In genomic region chr12:101901782-101902181, GRCh38 we compare ENCODE assay signal across 25 cellular contexts.
"Had no signal": no experiment of that assay in that cellular context is flagged by ENCODE, and none has a peak within 500 bp of the region (broad histone marks: within the 10 kb centered on the region; RNA-seq: fewer than 3 reads in every experiment).

No MANE protein-coding gene starts in this region.

- H3K4me3 Mint-ChIP-seq: memory B cell; naive thymus-derived CD4-positive, alpha-beta T cell; nephron progenitor cell; neural progenitor cell; stimulated activated naive B cell treated with anti-CD40 and anti-IgM and Interleukin-4, amounts not matched to agents 10 μg/mL and 1 μg/mL and 100 μg/mL, for 72 hours had no signal

- H3K27ac Mint-ChIP-seq: naive thymus-derived CD4-positive, alpha-beta T cell; nephron progenitor cell; neural progenitor cell; progenitor cell of endocrine pancreas; stimulated activated naive B cell treated with anti-CD40 and anti-IgM and Interleukin-4, amounts not matched to agents 10 μg/mL and 1 μg/mL and 100 μg/mL, for 72 hours had no signal

- H3K4me3 ChIP-seq: heart right ventricle, hepatocyte, lung, mucosa of descending colon, neural progenitor cell, ovary, right atrium auricular region, right lobe of liver, smooth muscle cell, stomach, testis, thyroid gland, transverse colon, vagina had no signal

- H3K79me2 ChIP-seq: hepatocyte had no signal

- H3K27me3 ChIP-seq: heart right ventricle, hepatocyte, neural progenitor cell, ovary, right atrium auricular region, right lobe of liver, stomach, testis, thyroid gland, transverse colon, vagina had no signal

- H3K9me3 Mint-ChIP-seq: memory B cell; naive thymus-derived CD4-positive, alpha-beta T cell; nephron progenitor cell; neural progenitor cell; stimulated activated naive B cell treated with anti-CD40 and anti-IgM and Interleukin-4, amounts not matched to agents 10 μg/mL and 1 μg/mL and 100 μg/mL, for 72 hours had no signal

- H3K4me1 ChIP-seq: neural progenitor cell, right atrium auricular region, right lobe of liver, testis, thyroid gland, vagina had no signal

- H3K27ac ChIP-seq: hepatocyte, neural progenitor cell, ovary, right atrium auricular region, right lobe of liver, testis, thyroid gland, vagina had no signal

- DNase-seq: heart right ventricle; islet precursor cell; left ventricle myocardium superior; midbrain; mucosa of descending colon; naive thymus-derived CD4-positive, alpha-beta T cell; nephron progenitor cell; ovary; right lobe of liver; stimulated activated CD4-positive, alpha-beta T cell treated with anti-CD3 and anti-CD28 coated beads, Interleukin-1b, Interleukin-23, amount 100 ng/mL, for 48 hours; stimulated activated CD4-positive, alpha-beta T cell treated with anti-CD3 and anti-CD28 coated beads, Interleukin-2, amount 100 ng/mL, for 48 hours; stimulated activated naive B cell treated with anti-CD40 and anti-IgM and Interleukin-4, amounts not matched to agents 10 μg/mL and 1 μg/mL and 100 μg/mL, for 72 hours; stimulated activated naive CD8-positive, alpha-beta T cell treated with anti-CD3 and anti-CD28 coated beads, Interleukin-15, Interleukin-2, amounts not matched to agents 100 U/mL and 50 U/mL, for 24 hours; stomach; testis; thyroid gland; transverse colon had no signal

- H3K36me3 ChIP-seq: neural progenitor cell, ovary, right lobe of liver, thyroid gland, transverse colon had no signal

- H3K27me3 Mint-ChIP-seq: memory B cell; naive thymus-derived CD4-positive, alpha-beta T cell; progenitor cell of endocrine pancreas; stimulated activated naive B cell treated with anti-CD40 and anti-IgM and Interleukin-4, amounts not matched to agents 10 μg/mL and 1 μg/mL and 100 μg/mL, for 72 hours had no signal

- H3K9me3 ChIP-seq: heart right ventricle, mucosa of descending colon, ovary, right atrium auricular region, right lobe of liver, stomach, testis, thyroid gland, transverse colon, vagina had no signal

- H3K4me1 Mint-ChIP-seq: memory B cell, neural progenitor cell had no signal

- H3K9ac ChIP-seq: neural progenitor cell had no signal

- ATAC-seq: left ventricle myocardium superior; stimulated activated naive B cell treated with anti-CD40 and anti-IgM and Interleukin-4, amounts not matched to agents 10 μg/mL and 1 μg/mL and 100 μg/mL, for 72 hours; stimulated activated naive CD8-positive, alpha-beta T cell treated with anti-CD3 and anti-CD28 coated beads, Interleukin-15, Interleukin-2, amounts not matched to agents 100 U/mL and 50 U/mL, for 24 hours had no signal

- H3K36me3 Mint-ChIP-seq: neural progenitor cell had no signal

- H2AFZ ChIP-seq: hepatocyte, neural progenitor cell had no signal

- H3K4me2 ChIP-seq: hepatocyte, neural progenitor cell, smooth muscle cell had no signal
